Comparison of ENCODE assay signal across 1 cellular context in the genomic region with DNA sequence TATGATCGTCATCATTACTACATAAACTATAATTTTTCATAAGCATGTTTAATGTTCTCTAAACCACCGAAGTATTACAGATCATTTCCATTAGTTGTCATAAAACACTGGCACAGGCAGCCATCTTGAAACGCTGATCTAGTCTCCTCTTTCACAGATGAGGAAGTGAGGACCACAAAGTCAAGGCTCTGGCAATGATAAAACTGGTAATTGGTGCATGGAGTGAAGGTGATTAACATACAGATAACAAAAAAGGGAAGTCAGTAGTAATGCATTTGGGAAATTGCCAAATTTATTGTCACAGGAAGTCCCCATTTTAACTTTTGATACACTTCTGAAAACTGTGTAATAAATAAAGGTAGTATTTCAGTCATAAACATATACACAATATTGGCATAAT.
TF ChIP-seq lines count a peak whose summit lies in the region.

No MANE protein-coding gene starts in this region.

TF ChIP-seq in K562, 482 proteins besides CTCF, POLR2A, EP300 and RAD21 (continued from another document and continues in another):
- TF ChIP-seq TRIM24 (IDR thresholded peaks at IDR 0.05) (peak; percentile 87 to 91), BDP1 (IDR thresholded peaks at IDR 0.05; ENCODE audit: insufficient read depth, insufficient read length) (no peak), GTF2E2 (tag; IDR thresholded peaks at IDR 0.05) (no peak), NR2C1 (IDR thresholded peaks at IDR 0.05) (no peak), NR2C1 (tag; IDR thresholded peaks at IDR 0.05) (0 out of 2 replicates have a peak, but pooled peaks have one; percentile 10), HNRNPUL1 (IDR thresholded peaks at IDR 0.05; ENCODE audit: low read length) (no peak), YBX1 (IDR thresholded peaks at IDR 0.05) (no peak), L3MBTL2 (IDR thresholded peaks at IDR 0.05) (peak; percentile 51; the same call in 1 of the 2 replicates), CREM (IDR thresholded peaks at IDR 0.05; ENCODE audit: low read depth) (peak; percentile 73), MED1 (CRISPR knock-in tag; IDR thresholded peaks at IDR 0.05; ENCODE audit: borderline replicate concordance) (no peak), HINFP (tag; conservative IDR thresholded peaks at IDR 0.05; ENCODE audit: low read depth) (no peak), HBP1 (CRISPR knock-in tag; IDR thresholded peaks at IDR 0.05) (no peak), KLF6 (CRISPR knock-in tag; IDR thresholded peaks at IDR 0.05; ENCODE audit: borderline replicate concordance) (peak; percentile 9; the same call in 1 of the 2 replicates), GATAD2B (IDR thresholded peaks at IDR 0.05; ENCODE audit: borderline replicate concordance) (peak; percentile 9; the same call in 1 of the 2 replicates), ZNF41 (CRISPR knock-in tag; conservative IDR thresholded peaks at IDR 0.05) (no peak), ZBTB11 (CRISPR knock-in tag; IDR thresholded peaks at IDR 0.05) (peak in 1 of 3 experiments; percentile 65; a peak in 1 of 6 replicates), ZNF239 (CRISPR knock-in tag; IDR thresholded peaks at IDR 0.05) (peak; percentile 45; the same call in 1 of the 2 replicates), ARNT (IDR thresholded peaks at IDR 0.05) (no peak), MEIS2 (IDR thresholded peaks at IDR 0.05; ENCODE audit: partially characterized antibody) (peak; percentile 54), TAL1 (IDR thresholded peaks at IDR 0.05) (peak; percentile 88), ZBTB12 (CRISPR knock-in tag; IDR thresholded peaks at IDR 0.05) (0 out of 2 replicates have a peak, but pooled peaks have one; percentile 18), ATF1 (CRISPR knock-in tag; IDR thresholded peaks at IDR 0.05) (no peak), ATF1 (tag; IDR thresholded peaks at IDR 0.05) (peak; percentile 29; the same call in 1 of the 2 replicates), STAT5A (IDR thresholded peaks at IDR 0.05; ENCODE audit: borderline replicate concordance, low read length) (peak; percentile 68), ZNF584 (CRISPR knock-in tag; IDR thresholded peaks at IDR 0.05; ENCODE audit: low read depth) (peak; percentile 72; the same call in 1 of the 2 replicates), SETDB1 (IDR thresholded peaks at IDR 0.05; ENCODE audit: low read length) (no peak), CBFB (CRISPR knock-in tag; IDR thresholded peaks at IDR 0.05) (no peak), NCOA1 (IDR thresholded peaks at IDR 0.05; ENCODE audit: low read depth) (0 out of 2 replicates have a peak, but pooled peaks have one; percentile 42), POLR2AphosphoS5 (IDR thresholded peaks at IDR 0.05; ENCODE audit: control insufficient read depth, insufficient read depth, low read depth, low read length) (peak; percentile 60; the same call in 1 of the 2 replicates), TEAD4 (IDR thresholded peaks at IDR 0.05; ENCODE audit: low read length) (peak; percentile 96), TEAD4 (CRISPR knock-in tag; IDR thresholded peaks at IDR 0.05; ENCODE audit: borderline replicate concordance) (no peak), ELF1 (tag; IDR thresholded peaks at IDR 0.05) (peak; percentile 65; the same call in 1 of the 2 replicates), ZC3H4 (CRISPR knock-in tag; IDR thresholded peaks at IDR 0.05; ENCODE audit: borderline replicate concordance) (no peak), CXXC5 (CRISPR knock-in tag; IDR thresholded peaks at IDR 0.05) (peak; percentile 53; the same call in 1 of the 2 replicates), E2F3 (CRISPR knock-in tag; IDR thresholded peaks at IDR 0.05) (no peak), CBFA2T3 (IDR thresholded peaks at IDR 0.05) (peak; percentile 89), CBFA2T2 (conservative IDR thresholded peaks at IDR 0.05) (peak; percentile 71), MYC (IDR thresholded peaks at IDR 0.05; ENCODE audit: low read depth, low read length) (peak; percentile 38; the same call in 1 of the 2 replicates), MYC (CRISPR knock-in tag; IDR thresholded peaks at IDR 0.05; ENCODE audit: borderline replicate concordance, low read depth) (no peak), ATF6 (CRISPR knock-in tag; IDR thresholded peaks at IDR 0.05) (no peak)
- TF ChIP-seq, protein P1, sequence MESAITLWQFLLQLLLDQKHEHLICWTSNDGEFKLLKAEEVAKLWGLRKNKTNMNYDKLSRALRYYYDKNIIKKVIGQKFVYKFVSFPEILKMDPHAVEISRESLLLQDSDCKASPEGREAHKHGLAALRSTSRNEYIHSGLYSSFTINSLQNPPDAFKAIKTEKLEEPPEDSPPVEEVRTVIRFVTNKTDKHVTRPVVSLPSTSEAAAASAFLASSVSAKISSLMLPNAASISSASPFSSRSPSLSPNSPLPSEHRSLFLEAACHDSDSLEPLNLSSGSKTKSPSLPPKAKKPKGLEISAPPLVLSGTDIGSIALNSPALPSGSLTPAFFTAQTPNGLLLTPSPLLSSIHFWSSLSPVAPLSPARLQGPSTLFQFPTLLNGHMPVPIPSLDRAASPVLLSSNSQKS (CRISPR knock-in tag; IDR thresholded peaks at IDR 0.05), result no peak
- TF ChIP-seq, protein P2, sequence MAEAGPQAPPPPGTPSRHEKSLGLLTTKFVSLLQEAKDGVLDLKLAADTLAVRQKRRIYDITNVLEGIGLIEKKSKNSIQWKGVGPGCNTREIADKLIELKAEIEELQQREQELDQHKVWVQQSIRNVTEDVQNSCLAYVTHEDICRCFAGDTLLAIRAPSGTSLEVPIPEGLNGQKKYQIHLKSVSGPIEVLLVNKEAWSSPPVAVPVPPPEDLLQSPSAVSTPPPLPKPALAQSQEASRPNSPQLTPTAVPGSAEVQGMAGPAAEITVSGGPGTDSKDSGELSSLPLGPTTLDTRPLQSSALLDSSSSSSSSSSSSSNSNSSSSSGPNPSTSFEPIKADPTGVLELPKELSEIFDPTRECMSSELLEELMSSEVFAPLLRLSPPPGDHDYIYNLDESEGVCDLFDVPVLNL (CRISPR knock-in tag; IDR thresholded peaks at IDR 0.05; ENCODE audit: low read depth), result no peak
- TF ChIP-seq, protein P3, sequence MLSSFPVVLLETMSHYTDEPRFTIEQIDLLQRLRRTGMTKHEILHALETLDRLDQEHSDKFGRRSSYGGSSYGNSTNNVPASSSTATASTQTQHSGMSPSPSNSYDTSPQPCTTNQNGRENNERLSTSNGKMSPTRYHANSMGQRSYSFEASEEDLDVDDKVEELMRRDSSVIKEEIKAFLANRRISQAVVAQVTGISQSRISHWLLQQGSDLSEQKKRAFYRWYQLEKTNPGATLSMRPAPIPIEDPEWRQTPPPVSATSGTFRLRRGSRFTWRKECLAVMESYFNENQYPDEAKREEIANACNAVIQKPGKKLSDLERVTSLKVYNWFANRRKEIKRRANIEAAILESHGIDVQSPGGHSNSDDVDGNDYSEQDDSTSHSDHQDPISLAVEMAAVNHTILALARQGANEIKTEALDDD (IDR thresholded peaks at IDR 0.05), result peak; percentile 66
- TF ChIP-seq, protein P4, sequence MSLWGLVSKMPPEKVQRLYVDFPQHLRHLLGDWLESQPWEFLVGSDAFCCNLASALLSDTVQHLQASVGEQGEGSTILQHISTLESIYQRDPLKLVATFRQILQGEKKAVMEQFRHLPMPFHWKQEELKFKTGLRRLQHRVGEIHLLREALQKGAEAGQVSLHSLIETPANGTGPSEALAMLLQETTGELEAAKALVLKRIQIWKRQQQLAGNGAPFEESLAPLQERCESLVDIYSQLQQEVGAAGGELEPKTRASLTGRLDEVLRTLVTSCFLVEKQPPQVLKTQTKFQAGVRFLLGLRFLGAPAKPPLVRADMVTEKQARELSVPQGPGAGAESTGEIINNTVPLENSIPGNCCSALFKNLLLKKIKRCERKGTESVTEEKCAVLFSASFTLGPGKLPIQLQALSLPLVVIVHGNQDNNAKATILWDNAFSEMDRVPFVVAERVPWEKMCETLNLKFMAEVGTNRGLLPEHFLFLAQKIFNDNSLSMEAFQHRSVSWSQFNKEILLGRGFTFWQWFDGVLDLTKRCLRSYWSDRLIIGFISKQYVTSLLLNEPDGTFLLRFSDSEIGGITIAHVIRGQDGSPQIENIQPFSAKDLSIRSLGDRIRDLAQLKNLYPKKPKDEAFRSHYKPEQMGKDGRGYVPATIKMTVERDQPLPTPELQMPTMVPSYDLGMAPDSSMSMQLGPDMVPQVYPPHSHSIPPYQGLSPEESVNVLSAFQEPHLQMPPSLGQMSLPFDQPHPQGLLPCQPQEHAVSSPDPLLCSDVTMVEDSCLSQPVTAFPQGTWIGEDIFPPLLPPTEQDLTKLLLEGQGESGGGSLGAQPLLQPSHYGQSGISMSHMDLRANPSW (CRISPR knock-in tag; IDR thresholded peaks at IDR 0.05), result no peak
